Comparison of ENCODE assay signal across 26 cellular contexts in the genomic region with DNA sequence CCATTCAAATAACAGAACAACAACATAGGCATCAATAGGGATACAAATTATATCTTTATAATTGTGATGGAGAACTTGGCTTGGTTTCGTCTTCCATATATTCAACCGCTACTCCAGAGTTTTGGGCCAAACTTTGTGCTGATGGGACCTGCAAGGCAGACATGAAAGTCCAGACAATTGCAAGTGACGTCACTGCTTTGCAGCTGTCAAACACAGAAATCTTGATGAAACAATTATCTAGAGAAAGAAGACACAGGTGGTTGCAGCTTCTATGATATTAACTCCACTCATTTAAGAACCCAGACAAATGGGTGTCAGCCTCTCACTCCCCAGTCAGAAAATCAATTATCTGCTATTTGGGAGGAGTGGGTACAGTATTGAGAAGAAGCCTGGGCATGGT.
"Had no signal": no experiment of that assay in that cellular context is flagged by ENCODE, and none has a peak within 500 bp of the region (broad histone marks: within the 10 kb centered on the region; RNA-seq: fewer than 3 reads in every experiment).

No MANE protein-coding gene starts in this region.

- H3K9me3 ChIP-seq: colonic mucosa, esophagus squamous epithelium, gastrocnemius medialis, gastroesophageal sphincter had no signal

- FAIRE-seq: endothelial cell of umbilical vein, frontal cortex had no signal

- H3K36me3 ChIP-seq: colonic mucosa, esophagus muscularis mucosa, esophagus squamous epithelium, gastrocnemius medialis, gastroesophageal sphincter, heart left ventricle, heart right ventricle had no signal

- DNase-seq: colonic mucosa; cortex of kidney; dermis blood vessel endothelial cell; dorsolateral prefrontal cortex; effector CD4-positive, alpha-beta T cell; effector CD8-positive, alpha-beta T cell; effector memory CD4-positive, alpha-beta T cell; effector memory CD8-positive, alpha-beta T cell; endodermal cell; erythroblast; esophagus squamous epithelium; foreskin fibroblast; foreskin keratinocyte; foreskin melanocyte; gastrocnemius medialis; glutamatergic neuron; head of caudate nucleus; heart left ventricle; heart right ventricle had no signal

- ATAC-seq: effector memory CD8-positive, alpha-beta T cell; esophagus mucosa; foreskin keratinocyte; gastrocnemius medialis; gastroesophageal sphincter; heart left ventricle; heart right ventricle had no signal

- H3K4me1 ChIP-seq: colonic mucosa, esophagus muscularis mucosa, esophagus squamous epithelium, foreskin keratinocyte, gastrocnemius medialis, gastroesophageal sphincter, heart left ventricle, heart right ventricle had no signal

- H3K27ac ChIP-seq: colonic mucosa, coronary artery, dorsolateral prefrontal cortex, epithelial cell of prostate, esophagus muscularis mucosa, esophagus squamous epithelium, foreskin keratinocyte, gastrocnemius medialis, gastroesophageal sphincter, heart left ventricle, heart right ventricle had no signal

- H3K27me3 ChIP-seq: colonic mucosa, dorsolateral prefrontal cortex, esophagus muscularis mucosa, esophagus squamous epithelium, foreskin keratinocyte, gastrocnemius medialis, gastroesophageal sphincter, heart left ventricle, heart right ventricle had no signal

- H3K4me3 ChIP-seq: colonic mucosa, coronary artery, dorsolateral prefrontal cortex, esophagus muscularis mucosa, esophagus squamous epithelium, gastrocnemius medialis, gastroesophageal sphincter, heart left ventricle, heart right ventricle had no signal
